Comparison of ENCODE assay signal across 1 cellular context in the genomic region with DNA sequence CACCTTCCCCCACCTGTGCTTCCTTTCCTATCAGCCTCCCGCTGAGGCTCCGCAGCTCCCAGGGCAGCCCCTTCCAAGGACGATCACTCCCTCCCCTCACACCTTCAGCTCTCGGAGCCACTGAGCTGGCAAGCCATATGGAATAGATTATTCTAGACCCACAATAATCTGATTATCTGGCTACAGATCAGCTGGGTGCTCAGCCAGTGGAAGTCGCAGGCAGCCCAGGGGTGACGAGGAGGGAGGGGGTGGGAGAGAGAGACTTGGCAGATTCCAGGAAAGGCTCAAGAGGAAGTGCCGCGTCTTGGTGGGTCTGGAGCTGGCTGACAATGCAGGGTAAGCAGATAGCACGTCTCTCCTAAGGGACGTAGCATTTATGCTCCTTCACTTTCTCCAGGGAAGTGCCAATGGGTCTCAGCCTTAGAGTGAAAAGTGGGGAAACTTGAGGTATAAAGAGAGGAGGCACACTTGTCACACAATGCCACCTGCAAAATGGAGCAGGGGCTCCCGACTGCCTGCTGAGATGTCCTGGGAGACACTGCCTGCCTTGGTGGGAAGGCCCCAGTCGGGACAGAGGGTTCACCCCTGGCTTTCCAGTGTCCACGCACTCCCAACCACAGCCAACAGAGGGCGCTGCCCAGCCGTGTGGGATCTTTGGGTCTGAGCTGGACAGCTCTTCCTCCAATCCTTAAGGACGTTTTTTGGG.
TF ChIP-seq lines count a peak whose summit lies in the region.

No MANE protein-coding gene starts in this region.

TF ChIP-seq in K562, 482 proteins besides CTCF, POLR2A, EP300 and RAD21 (continued from another document and continues in another):
- TF ChIP-seq, protein P1, sequence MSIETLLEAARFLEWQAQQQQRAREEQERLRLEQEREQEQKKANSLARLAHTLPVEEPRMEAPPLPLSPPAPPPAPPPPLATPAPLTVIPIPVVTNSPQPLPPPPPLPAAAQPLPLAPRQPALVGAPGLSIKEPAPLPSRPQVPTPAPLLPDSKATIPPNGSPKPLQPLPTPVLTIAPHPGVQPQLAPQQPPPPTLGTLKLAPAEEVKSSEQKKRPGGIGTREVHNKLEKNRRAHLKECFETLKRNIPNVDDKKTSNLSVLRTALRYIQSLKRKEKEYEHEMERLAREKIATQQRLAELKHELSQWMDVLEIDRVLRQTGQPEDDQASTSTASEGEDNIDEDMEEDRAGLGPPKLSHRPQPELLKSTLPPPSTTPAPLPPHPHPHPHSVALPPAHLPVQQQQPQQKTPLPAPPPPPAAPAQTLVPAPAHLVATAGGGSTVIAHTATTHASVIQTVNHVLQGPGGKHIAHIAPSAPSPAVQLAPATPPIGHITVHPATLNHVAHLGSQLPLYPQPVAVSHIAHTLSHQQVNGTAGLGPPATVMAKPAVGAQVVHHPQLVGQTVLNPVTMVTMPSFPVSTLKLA (conservative IDR thresholded peaks at IDR 0.05), result no peak
- TF ChIP-seq U2AF1 (optimal IDR thresholded peaks at IDR 0.05; ENCODE audit: low read depth, low read length) (no peak), HNRNPH1 (optimal IDR thresholded peaks at IDR 0.05; ENCODE audit: low read depth, low read length) (no peak), SRF (CRISPR knock-in tag; IDR thresholded peaks at IDR 0.05) (peak in 1 of 2 experiments; percentile 34; a peak in 1 of 4 replicates), ARID2 (IDR thresholded peaks at IDR 0.05) (0 out of 2 replicates have a peak, but pooled peaks have one; percentile 77), TCF7L2 (IDR thresholded peaks at IDR 0.05; ENCODE audit: low read depth, low read length) (no peak), ILF3 (IDR thresholded peaks at IDR 0.05; ENCODE audit: borderline replicate concordance) (no peak), ZNF76 (CRISPR knock-in tag; IDR thresholded peaks at IDR 0.05; ENCODE audit: borderline replicate concordance) (no peak), KLF16 (IDR thresholded peaks at IDR 0.05) (no peak), ZBTB7A (IDR thresholded peaks at IDR 0.05; ENCODE audit: borderline replicate concordance, control insufficient read depth, low read depth, low read length) (peak; percentile 12; the same call in 1 of the 2 replicates), ZNF778 (CRISPR knock-in tag; IDR thresholded peaks at IDR 0.05) (no peak), NBN (IDR thresholded peaks at IDR 0.05; ENCODE audit: low read depth) (peak; percentile 36; the same call in 1 of the 2 replicates), CBFB (CRISPR knock-in tag; IDR thresholded peaks at IDR 0.05) (peak; percentile 80), TGIF2 (CRISPR knock-in tag; IDR thresholded peaks at IDR 0.05) (no peak), HDAC6 (IDR thresholded peaks at IDR 0.05; ENCODE audit: low read depth, low read length) (no peak), ZNF384 (IDR thresholded peaks at IDR 0.05; ENCODE audit: low read depth, low read length) (0 out of 2 replicates have a peak, but pooled peaks have one; percentile 19), PHF21A (IDR thresholded peaks at IDR 0.05; ENCODE audit: borderline replicate concordance, low read depth) (no peak), FOXP1 (CRISPR knock-in tag; IDR thresholded peaks at IDR 0.05) (0 out of 2 replicates have a peak, but pooled peaks have one; percentile 37), TEAD4 (IDR thresholded peaks at IDR 0.05; ENCODE audit: low read length) (peak; percentile 10; the same call in 1 of the 2 replicates), TEAD4 (CRISPR knock-in tag; IDR thresholded peaks at IDR 0.05; ENCODE audit: borderline replicate concordance) (no peak), TBL1XR1 (IDR thresholded peaks at IDR 0.05; ENCODE audit: low read length in 2 of 2) (peak; percentile 8 to 26; a peak in 1 of 4 replicates), PHF20 (IDR thresholded peaks at IDR 0.05; ENCODE audit: partially characterized antibody) (no peak), ELF1 (tag; IDR thresholded peaks at IDR 0.05) (no peak)
- TF ChIP-seq, protein P2, sequence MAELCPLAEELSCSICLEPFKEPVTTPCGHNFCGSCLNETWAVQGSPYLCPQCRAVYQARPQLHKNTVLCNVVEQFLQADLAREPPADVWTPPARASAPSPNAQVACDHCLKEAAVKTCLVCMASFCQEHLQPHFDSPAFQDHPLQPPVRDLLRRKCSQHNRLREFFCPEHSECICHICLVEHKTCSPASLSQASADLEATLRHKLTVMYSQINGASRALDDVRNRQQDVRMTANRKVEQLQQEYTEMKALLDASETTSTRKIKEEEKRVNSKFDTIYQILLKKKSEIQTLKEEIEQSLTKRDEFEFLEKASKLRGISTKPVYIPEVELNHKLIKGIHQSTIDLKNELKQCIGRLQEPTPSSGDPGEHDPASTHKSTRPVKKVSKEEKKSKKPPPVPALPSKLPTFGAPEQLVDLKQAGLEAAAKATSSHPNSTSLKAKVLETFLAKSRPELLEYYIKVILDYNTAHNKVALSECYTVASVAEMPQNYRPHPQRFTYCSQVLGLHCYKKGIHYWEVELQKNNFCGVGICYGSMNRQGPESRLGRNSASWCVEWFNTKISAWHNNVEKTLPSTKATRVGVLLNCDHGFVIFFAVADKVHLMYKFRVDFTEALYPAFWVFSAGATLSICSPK (IDR thresholded peaks at IDR 0.05; ENCODE audit: borderline replicate concordance), result no peak
- TF ChIP-seq, protein P3, sequence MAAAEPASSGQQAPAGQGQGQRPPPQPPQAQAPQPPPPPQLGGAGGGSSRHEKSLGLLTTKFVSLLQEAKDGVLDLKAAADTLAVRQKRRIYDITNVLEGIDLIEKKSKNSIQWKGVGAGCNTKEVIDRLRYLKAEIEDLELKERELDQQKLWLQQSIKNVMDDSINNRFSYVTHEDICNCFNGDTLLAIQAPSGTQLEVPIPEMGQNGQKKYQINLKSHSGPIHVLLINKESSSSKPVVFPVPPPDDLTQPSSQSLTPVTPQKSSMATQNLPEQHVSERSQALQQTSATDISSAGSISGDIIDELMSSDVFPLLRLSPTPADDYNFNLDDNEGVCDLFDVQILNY (CRISPR knock-in tag; IDR thresholded peaks at IDR 0.05), result no peak
- TF ChIP-seq, protein P4, sequence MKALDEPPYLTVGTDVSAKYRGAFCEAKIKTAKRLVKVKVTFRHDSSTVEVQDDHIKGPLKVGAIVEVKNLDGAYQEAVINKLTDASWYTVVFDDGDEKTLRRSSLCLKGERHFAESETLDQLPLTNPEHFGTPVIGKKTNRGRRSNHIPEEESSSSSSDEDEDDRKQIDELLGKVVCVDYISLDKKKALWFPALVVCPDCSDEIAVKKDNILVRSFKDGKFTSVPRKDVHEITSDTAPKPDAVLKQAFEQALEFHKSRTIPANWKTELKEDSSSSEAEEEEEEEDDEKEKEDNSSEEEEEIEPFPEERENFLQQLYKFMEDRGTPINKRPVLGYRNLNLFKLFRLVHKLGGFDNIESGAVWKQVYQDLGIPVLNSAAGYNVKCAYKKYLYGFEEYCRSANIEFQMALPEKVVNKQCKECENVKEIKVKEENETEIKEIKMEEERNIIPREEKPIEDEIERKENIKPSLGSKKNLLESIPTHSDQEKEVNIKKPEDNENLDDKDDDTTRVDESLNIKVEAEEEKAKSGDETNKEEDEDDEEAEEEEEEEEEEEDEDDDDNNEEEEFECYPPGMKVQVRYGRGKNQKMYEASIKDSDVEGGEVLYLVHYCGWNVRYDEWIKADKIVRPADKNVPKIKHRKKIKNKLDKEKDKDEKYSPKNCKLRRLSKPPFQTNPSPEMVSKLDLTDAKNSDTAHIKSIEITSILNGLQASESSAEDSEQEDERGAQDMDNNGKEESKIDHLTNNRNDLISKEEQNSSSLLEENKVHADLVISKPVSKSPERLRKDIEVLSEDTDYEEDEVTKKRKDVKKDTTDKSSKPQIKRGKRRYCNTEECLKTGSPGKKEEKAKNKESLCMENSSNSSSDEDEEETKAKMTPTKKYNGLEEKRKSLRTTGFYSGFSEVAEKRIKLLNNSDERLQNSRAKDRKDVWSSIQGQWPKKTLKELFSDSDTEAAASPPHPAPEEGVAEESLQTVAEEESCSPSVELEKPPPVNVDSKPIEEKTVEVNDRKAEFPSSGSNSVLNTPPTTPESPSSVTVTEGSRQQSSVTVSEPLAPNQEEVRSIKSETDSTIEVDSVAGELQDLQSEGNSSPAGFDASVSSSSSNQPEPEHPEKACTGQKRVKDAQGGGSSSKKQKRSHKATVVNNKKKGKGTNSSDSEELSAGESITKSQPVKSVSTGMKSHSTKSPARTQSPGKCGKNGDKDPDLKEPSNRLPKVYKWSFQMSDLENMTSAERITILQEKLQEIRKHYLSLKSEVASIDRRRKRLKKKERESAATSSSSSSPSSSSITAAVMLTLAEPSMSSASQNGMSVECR (CRISPR knock-in tag; IDR thresholded peaks at IDR 0.05), result no peak
- TF ChIP-seq, protein P5, sequence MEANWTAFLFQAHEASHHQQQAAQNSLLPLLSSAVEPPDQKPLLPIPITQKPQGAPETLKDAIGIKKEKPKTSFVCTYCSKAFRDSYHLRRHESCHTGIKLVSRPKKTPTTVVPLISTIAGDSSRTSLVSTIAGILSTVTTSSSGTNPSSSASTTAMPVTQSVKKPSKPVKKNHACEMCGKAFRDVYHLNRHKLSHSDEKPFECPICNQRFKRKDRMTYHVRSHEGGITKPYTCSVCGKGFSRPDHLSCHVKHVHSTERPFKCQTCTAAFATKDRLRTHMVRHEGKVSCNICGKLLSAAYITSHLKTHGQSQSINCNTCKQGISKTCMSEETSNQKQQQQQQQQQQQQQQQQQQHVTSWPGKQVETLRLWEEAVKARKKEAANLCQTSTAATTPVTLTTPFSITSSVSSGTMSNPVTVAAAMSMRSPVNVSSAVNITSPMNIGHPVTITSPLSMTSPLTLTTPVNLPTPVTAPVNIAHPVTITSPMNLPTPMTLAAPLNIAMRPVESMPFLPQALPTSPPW (CRISPR knock-in tag; IDR thresholded peaks at IDR 0.05), result peak; percentile 53; the same call in 1 of the 2 replicates
- TF ChIP-seq, protein P6, sequence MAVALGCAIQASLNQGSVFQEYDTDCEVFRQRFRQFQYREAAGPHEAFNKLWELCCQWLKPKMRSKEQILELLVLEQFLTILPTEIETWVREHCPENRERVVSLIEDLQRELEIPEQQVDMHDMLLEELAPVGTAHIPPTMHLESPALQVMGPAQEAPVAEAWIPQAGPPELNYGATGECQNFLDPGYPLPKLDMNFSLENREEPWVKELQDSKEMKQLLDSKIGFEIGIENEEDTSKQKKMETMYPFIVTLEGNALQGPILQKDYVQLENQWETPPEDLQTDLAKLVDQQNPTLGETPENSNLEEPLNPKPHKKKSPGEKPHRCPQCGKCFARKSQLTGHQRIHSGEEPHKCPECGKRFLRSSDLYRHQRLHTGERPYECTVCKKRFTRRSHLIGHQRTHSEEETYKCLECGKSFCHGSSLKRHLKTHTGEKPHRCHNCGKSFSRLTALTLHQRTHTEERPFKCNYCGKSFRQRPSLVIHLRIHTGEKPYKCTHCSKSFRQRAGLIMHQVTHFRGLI (CRISPR knock-in tag; IDR thresholded peaks at IDR 0.05), result no peak
- TF ChIP-seq, protein P7, sequence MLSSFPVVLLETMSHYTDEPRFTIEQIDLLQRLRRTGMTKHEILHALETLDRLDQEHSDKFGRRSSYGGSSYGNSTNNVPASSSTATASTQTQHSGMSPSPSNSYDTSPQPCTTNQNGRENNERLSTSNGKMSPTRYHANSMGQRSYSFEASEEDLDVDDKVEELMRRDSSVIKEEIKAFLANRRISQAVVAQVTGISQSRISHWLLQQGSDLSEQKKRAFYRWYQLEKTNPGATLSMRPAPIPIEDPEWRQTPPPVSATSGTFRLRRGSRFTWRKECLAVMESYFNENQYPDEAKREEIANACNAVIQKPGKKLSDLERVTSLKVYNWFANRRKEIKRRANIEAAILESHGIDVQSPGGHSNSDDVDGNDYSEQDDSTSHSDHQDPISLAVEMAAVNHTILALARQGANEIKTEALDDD (IDR thresholded peaks at IDR 0.05), result no peak
- TF ChIP-seq, protein P8, sequence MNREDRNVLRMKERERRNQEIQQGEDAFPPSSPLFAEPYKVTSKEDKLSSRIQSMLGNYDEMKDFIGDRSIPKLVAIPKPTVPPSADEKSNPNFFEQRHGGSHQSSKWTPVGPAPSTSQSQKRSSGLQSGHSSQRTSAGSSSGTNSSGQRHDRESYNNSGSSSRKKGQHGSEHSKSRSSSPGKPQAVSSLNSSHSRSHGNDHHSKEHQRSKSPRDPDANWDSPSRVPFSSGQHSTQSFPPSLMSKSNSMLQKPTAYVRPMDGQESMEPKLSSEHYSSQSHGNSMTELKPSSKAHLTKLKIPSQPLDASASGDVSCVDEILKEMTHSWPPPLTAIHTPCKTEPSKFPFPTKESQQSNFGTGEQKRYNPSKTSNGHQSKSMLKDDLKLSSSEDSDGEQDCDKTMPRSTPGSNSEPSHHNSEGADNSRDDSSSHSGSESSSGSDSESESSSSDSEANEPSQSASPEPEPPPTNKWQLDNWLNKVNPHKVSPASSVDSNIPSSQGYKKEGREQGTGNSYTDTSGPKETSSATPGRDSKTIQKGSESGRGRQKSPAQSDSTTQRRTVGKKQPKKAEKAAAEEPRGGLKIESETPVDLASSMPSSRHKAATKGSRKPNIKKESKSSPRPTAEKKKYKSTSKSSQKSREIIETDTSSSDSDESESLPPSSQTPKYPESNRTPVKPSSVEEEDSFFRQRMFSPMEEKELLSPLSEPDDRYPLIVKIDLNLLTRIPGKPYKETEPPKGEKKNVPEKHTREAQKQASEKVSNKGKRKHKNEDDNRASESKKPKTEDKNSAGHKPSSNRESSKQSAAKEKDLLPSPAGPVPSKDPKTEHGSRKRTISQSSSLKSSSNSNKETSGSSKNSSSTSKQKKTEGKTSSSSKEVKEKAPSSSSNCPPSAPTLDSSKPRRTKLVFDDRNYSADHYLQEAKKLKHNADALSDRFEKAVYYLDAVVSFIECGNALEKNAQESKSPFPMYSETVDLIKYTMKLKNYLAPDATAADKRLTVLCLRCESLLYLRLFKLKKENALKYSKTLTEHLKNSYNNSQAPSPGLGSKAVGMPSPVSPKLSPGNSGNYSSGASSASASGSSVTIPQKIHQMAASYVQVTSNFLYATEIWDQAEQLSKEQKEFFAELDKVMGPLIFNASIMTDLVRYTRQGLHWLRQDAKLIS (CRISPR knock-in tag; IDR thresholded peaks at IDR 0.05), result no peak
- TF ChIP-seq, protein P9, sequence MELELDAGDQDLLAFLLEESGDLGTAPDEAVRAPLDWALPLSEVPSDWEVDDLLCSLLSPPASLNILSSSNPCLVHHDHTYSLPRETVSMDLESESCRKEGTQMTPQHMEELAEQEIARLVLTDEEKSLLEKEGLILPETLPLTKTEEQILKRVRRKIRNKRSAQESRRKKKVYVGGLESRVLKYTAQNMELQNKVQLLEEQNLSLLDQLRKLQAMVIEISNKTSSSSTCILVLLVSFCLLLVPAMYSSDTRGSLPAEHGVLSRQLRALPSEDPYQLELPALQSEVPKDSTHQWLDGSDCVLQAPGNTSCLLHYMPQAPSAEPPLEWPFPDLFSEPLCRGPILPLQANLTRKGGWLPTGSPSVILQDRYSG (tag; conservative IDR thresholded peaks at IDR 0.05; ENCODE audit: low read depth), result no peak
- TF ChIP-seq, protein P10, sequence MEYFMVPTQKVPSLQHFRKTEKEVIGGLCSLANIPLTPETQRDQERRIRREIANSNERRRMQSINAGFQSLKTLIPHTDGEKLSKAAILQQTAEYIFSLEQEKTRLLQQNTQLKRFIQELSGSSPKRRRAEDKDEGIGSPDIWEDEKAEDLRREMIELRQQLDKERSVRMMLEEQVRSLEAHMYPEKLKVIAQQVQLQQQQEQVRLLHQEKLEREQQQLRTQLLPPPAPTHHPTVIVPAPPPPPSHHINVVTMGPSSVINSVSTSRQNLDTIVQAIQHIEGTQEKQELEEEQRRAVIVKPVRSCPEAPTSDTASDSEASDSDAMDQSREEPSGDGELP (CRISPR knock-in tag; IDR thresholded peaks at IDR 0.05; ENCODE audit: borderline replicate concordance), result peak; percentile 57; the same call in 1 of the 2 replicates
- TF ChIP-seq, protein P11, sequence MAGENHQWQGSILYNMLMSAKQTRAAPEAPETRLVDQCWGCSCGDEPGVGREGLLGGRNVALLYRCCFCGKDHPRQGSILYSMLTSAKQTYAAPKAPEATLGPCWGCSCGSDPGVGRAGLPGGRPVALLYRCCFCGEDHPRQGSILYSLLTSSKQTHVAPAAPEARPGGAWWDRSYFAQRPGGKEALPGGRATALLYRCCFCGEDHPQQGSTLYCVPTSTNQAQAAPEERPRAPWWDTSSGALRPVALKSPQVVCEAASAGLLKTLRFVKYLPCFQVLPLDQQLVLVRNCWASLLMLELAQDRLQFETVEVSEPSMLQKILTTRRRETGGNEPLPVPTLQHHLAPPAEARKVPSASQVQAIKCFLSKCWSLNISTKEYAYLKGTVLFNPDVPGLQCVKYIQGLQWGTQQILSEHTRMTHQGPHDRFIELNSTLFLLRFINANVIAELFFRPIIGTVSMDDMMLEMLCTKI (IDR thresholded peaks at IDR 0.05; ENCODE audit: partially characterized antibody), result no peak
